In the genomic region with DNA sequence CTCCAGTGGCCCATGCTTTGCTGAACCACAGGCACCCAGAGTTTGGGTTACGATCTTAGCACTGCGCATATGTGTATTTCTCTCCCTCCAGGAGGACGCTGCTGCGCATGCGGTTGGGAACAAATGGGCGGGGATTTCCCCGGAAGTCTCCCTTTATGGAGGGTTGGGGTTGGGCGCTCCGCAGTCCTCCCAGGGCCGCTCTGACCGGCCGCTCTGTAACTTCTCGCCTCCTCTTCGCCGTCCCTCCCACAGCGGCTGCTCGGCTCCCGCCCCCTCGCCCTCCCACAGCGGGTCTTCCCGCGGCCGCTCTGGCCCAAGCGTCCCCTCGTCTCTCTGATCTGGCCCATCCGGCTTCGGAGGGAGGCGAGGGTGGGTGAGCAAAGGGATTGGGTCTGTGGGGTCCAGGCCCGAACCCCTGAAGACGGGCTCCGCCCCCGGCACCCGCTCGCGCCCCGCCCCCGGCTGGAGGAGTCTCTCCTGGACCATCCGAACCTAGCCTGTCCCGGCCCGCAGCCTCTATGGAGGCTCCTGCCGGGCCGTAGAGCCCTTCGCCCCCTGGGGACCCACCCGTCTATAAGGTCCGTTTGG, we compare ENCODE assay signal across 8 cellular contexts. TPM values are rescaled to one million over a fixed set of nuclear protein-coding genes. Genes with fewer than 3 reads are reported as not detected.
DNase-seq lines count a peak whose midpoint lies in the region; ATAC-seq and TF ChIP-seq lines count a peak whose summit lies in the region.

Gene MEGF8 (plus strand): TSS at position 328 of the 588 bp plus-strand sequence. CDS start 609 bp downstream, outside the sequence.

- H3K4me1 ChIP-seq in Karpas-422 (ENCODE audit: low read length) = peaks cover 36% of the 10 kb centered on the region
- H3K4me1 ChIP-seq in fibroblast of lung (ENCODE audit: control insufficient read depth, extremely low read depth, insufficient read depth, low read length) = no peaks in the 10 kb centered on the region
- peaks cover 6 to 7% of the 10 kb centered on the region in 2 donors for H3K4me1 ChIP-seq in naive thymus-derived CD4-positive, alpha-beta T cell (ENCODE audit: control insufficient read depth in 2 of 2, insufficient read depth in 2 of 2, low read length in 2 of 2)

- peak within 1 kb of the TSS; percentile 86 for H3K27ac Mint-ChIP-seq in activated T-helper 17 cell treated with anti-CD3 and anti-CD28 coated beads, Interleukin-2, amount 50 U/mL, for 72 hours
- H3K27ac Mint-ChIP-seq in naive thymus-derived CD4-positive, alpha-beta T cell = peak within 1 kb of the TSS; percentile 51 to 93 (median 83)
- peak within 1 kb of the TSS; percentile 91 for H3K27ac Mint-ChIP-seq in stimulated activated naive B cell treated with anti-CD40 and anti-IgM and Interleukin-4, amounts not matched to agents 10 μg/mL and 1 μg/mL and 100 μg/mL, for 72 hours

- H3K9me3 Mint-ChIP-seq in activated T-helper 17 cell treated with anti-CD3 and anti-CD28 coated beads, Interleukin-2, amount 50 U/mL, for 72 hours = no peaks in the 10 kb centered on the region
- peaks cover 0 to 4% (median 0%) of the 10 kb centered on the region in 11 donors for H3K9me3 Mint-ChIP-seq in naive thymus-derived CD4-positive, alpha-beta T cell
- no peaks in the 10 kb centered on the region for H3K9me3 Mint-ChIP-seq in stimulated activated naive B cell treated with anti-CD40 and anti-IgM and Interleukin-4, amounts not matched to agents 10 μg/mL and 1 μg/mL and 100 μg/mL, for 72 hours

- H3K9me3 ChIP-seq in Karpas-422 (ENCODE audit: low read length) (no peaks in the 10 kb centered on the region), fibroblast of lung (ENCODE audit: control insufficient read depth, insufficient read depth, low read depth, low read length) (no peaks in the 10 kb centered on the region)
- no peaks in the 10 kb centered on the region for H3K9me3 ChIP-seq in naive thymus-derived CD4-positive, alpha-beta T cell (ENCODE audit: control insufficient read depth in 2 of 3, low read length in 3 of 3)

- H3K4me3 Mint-ChIP-seq in activated T-helper 17 cell treated with anti-CD3 and anti-CD28 coated beads, Interleukin-2, amount 50 U/mL, for 72 hours = peak within 1 kb of the TSS; percentile 97
- peak within 1 kb of the TSS; percentile 89 to 96 (median 94) for H3K4me3 Mint-ChIP-seq in naive thymus-derived CD4-positive, alpha-beta T cell
- peak within 1 kb of the TSS; percentile 93 to 96 for H3K4me3 Mint-ChIP-seq in stimulated activated naive B cell treated with anti-CD40 and anti-IgM and Interleukin-4, amounts not matched to agents 10 μg/mL and 1 μg/mL and 100 μg/mL, for 72 hours

- H3K36me3 ChIP-seq in Karpas-422 (ENCODE audit: insufficient read depth, low read length) = no peaks in the 10 kb centered on the region
- H3K36me3 ChIP-seq in fibroblast of lung (ENCODE audit: control insufficient read depth, insufficient read depth, low read length) = no peaks in the 10 kb centered on the region
- peaks cover 0 to 5% (median 0%) of the 10 kb centered on the region in 3 experiments for H3K36me3 ChIP-seq in naive thymus-derived CD4-positive, alpha-beta T cell (ENCODE audit: control insufficient read depth in 2 of 3, insufficient read depth in 3 of 3, low read length in 3 of 3)

- no peaks in the 10 kb centered on the region for H4K20me1 ChIP-seq in Karpas-422 (ENCODE audit: insufficient read depth, low read depth, low read length)
- no peaks in the 10 kb centered on the region for H4K20me1 ChIP-seq in fibroblast of lung (ENCODE audit: control insufficient read depth, extremely low read depth, insufficient read depth, low read length)

- TF ChIP-seq CTCF in fibroblast of lung (conservative IDR thresholded peaks at IDR 0.05 in 1 of 2, IDR thresholded peaks at IDR 0.05 in 1 of 2; ENCODE audit: low read depth in 1 of 2, low read length in 2 of 2) = peak in 1 of 2 donors; percentile 97

- H3K9ac ChIP-seq in Karpas-422 (ENCODE audit: low read length) (peak within 1 kb of the TSS; percentile 93), fibroblast of lung (ENCODE audit: insufficient read depth, low read length) (peak within 1 kb of the TSS; percentile 70)

- H3K4me2 ChIP-seq in Karpas-422 (ENCODE audit: low read depth, low read length, poor library complexity, severe bottlenecking) = peak within 1 kb of the TSS; percentile 82
- peak within 1 kb of the TSS; percentile 84 for H3K4me2 ChIP-seq in fibroblast of lung (ENCODE audit: extremely low read depth, insufficient read depth, low read length)

- CTCF ChIA-PET in naive thymus-derived CD4-positive, alpha-beta T cell (lab: Charles Lee) = no interaction called here

- H2AFZ ChIP-seq in Karpas-422 (ENCODE audit: low read length) (peak within 1 kb of the TSS; percentile 83), fibroblast of lung (ENCODE audit: low read length) (peak within 1 kb of the TSS; percentile 54)

- H3K27me3 ChIP-seq in Karpas-422 (ENCODE audit: low read length) (no peaks in the 10 kb centered on the region), fibroblast of lung (ENCODE audit: control insufficient read depth, insufficient read depth, low read length) (peaks cover 21% of the 10 kb centered on the region)
- peaks cover 0 to 4% of the 10 kb centered on the region in 2 donors for H3K27me3 ChIP-seq in naive thymus-derived CD4-positive, alpha-beta T cell (ENCODE audit: control insufficient read depth in 2 of 2, insufficient read depth in 2 of 2, low read length in 2 of 2)

- POLR2A ChIA-PET in naive thymus-derived CD4-positive, alpha-beta T cell (lab: Charles Lee) = no interaction called here

- DNase-seq in Daoy (ENCODE audit: low read depth) (peak; percentile 99), Karpas-422 (peak; percentile 100), RKO (ENCODE audit: low spot score) (peak; percentile 99), fibroblast of lung (ENCODE audit: low read depth in 2 of 2) (peak; percentile 98 to 99)
- DNase-seq in naive thymus-derived CD4-positive, alpha-beta T cell = peak; percentile 86 to 99 (median 97)
- peak; percentile 98 for DNase-seq in stimulated activated naive B cell treated with anti-CD40 and anti-IgM and Interleukin-4, amounts not matched to agents 10 μg/mL and 1 μg/mL and 100 μg/mL, for 72 hours

- H3K27ac ChIP-seq in Karpas-422 (ENCODE audit: low read length) (peak within 1 kb of the TSS; percentile 67), fibroblast of lung (ENCODE audit: insufficient read depth, low read length) (peak within 1 kb of the TSS; percentile 36)
- peak within 1 kb of the TSS; percentile 84 for H3K27ac ChIP-seq in naive thymus-derived CD4-positive, alpha-beta T cell (ENCODE audit: low read depth, low read length)

- ATAC-seq in GM21825 (IDR thresholded peaks at IDR 0.05; ENCODE audit: unreplicated experiment) = peak; percentile 84
- ATAC-seq in activated T-helper 17 cell treated with anti-CD3 and anti-CD28 coated beads, Interleukin-2, amount 50 U/mL, for 72 hours (replicated peaks) = peak; percentile 96
- peak; percentile 96 for ATAC-seq in naive thymus-derived CD4-positive, alpha-beta T cell
- ATAC-seq in stimulated activated naive B cell treated with anti-CD40 and anti-IgM and Interleukin-4, amounts not matched to agents 10 μg/mL and 1 μg/mL and 100 μg/mL, for 72 hours (replicated peaks) = peak; percentile 94 to 96

- intact Hi-C loops in naive thymus-derived CD4-positive, alpha-beta T cell (cut with micrococcal nuclease) = loop anchor here (1.0 to 5.0 kb wide), 19 partner anchors 12 to 1978 kb away; partner anchors contain the start of genes PAFAH1B3 (in 2 of the 2), PRR19 (in 2 of the 2), ZNF574 (in 2 of the 2) and C19orf47 (in 1 of the 2)

- H3K36me3 Mint-ChIP-seq in activated T-helper 17 cell treated with anti-CD3 and anti-CD28 coated beads, Interleukin-2, amount 50 U/mL, for 72 hours (ENCODE audit: low read depth) = peaks cover 8% of the 10 kb centered on the region
- peaks cover 0 to 6% (median 4%) of the 10 kb centered on the region in 5 donors for H3K36me3 Mint-ChIP-seq in naive thymus-derived CD4-positive, alpha-beta T cell
- peaks cover 4% of the 10 kb centered on the region in 2 donors for H3K36me3 Mint-ChIP-seq in stimulated activated naive B cell treated with anti-CD40 and anti-IgM and Interleukin-4, amounts not matched to agents 10 μg/mL and 1 μg/mL and 100 μg/mL, for 72 hours

- H3K9me2 ChIP-seq in Karpas-422 (replicated peaks; ENCODE audit: insufficient read depth, low read length) = no peaks in the 10 kb centered on the region

- peak within 1 kb of the TSS; percentile 88 for H3K4me3 ChIP-seq in Karpas-422 (ENCODE audit: low read length)
- H3K4me3 ChIP-seq in fibroblast of lung (replicated peaks in 1 of 4; ENCODE audit: control extremely low read depth in 1 of 4, insufficient read depth in 1 of 4, low read depth in 3 of 4, low read length in 4 of 4) = peak within 1 kb of the TSS; percentile 54 to 88 (median 70)
- peak within 1 kb of the TSS; percentile 95 for H3K4me3 ChIP-seq in naive thymus-derived CD4-positive, alpha-beta T cell (ENCODE audit: low read length)

- H3K27me3 Mint-ChIP-seq in activated T-helper 17 cell treated with anti-CD3 and anti-CD28 coated beads, Interleukin-2, amount 50 U/mL, for 72 hours = peaks cover 6% of the 10 kb centered on the region
- peaks cover 6 to 33% (median 16%) of the 10 kb centered on the region in 5 donors for H3K27me3 Mint-ChIP-seq in naive thymus-derived CD4-positive, alpha-beta T cell
- peaks cover 11 to 16% of the 10 kb centered on the region in 2 donors for H3K27me3 Mint-ChIP-seq in stimulated activated naive B cell treated with anti-CD40 and anti-IgM and Interleukin-4, amounts not matched to agents 10 μg/mL and 1 μg/mL and 100 μg/mL, for 72 hours

- H3K79me2 ChIP-seq in Karpas-422 (ENCODE audit: low read length) (peaks cover 47% of the 10 kb centered on the region), fibroblast of lung (ENCODE audit: control insufficient read depth, insufficient read depth, low read length) (peaks cover 3% of the 10 kb centered on the region)

- peaks cover 19% of the 10 kb centered on the region for H3K4me1 Mint-ChIP-seq in activated T-helper 17 cell treated with anti-CD3 and anti-CD28 coated beads, Interleukin-2, amount 50 U/mL, for 72 hours
- H3K4me1 Mint-ChIP-seq in naive thymus-derived CD4-positive, alpha-beta T cell = peaks cover 13 to 29% (median 22%) of the 10 kb centered on the region in 7 donors
- peaks cover 29 to 45% of the 10 kb centered on the region in 2 donors for H3K4me1 Mint-ChIP-seq in stimulated activated naive B cell treated with anti-CD40 and anti-IgM and Interleukin-4, amounts not matched to agents 10 μg/mL and 1 μg/mL and 100 μg/mL, for 72 hours

RNA-seq across cellular contexts. Expression of gene MEGF8, which starts in this region (rescaled TPM):
- 11.0 and 11.6 TPM in 2 replicates for total RNA-seq in Daoy (2014; rRNA removed; shearing (Covaris generic))
- 6.5 and 15.9 TPM in 2 replicates for total RNA-seq in Karpas-422 (2014; rRNA removed; shearing (Covaris generic); ENCODE audit: low replicate concordance)
- total RNA-seq in activated T-helper 17 cell treated with anti-CD3 and anti-CD28 coated beads, Interleukin-2, amount 50 U/mL, for 72 hours = 1 to 10 TPM; 3.0 to 3.1 TPM
- total RNA-seq in fibroblast of lung = 27.6 and 32.1 TPM in 2 replicates
- 7.8 and 9.3 TPM in 2 replicates for polyA plus RNA-seq in fibroblast of lung
- 15.3 and 21.9 TPM in 2 replicates for polyA plus RNA-seq in fibroblast of lung (2012)
- 11.4 and 20.5 TPM in 2 replicates for polyA minus RNA-seq in fibroblast of lung (ENCODE audit: low replicate concordance)
- total RNA-seq in naive thymus-derived CD4-positive, alpha-beta T cell = 1 to 10 TPM; 6.7 to 9.3 (median 8.6) TPM
- polyA plus RNA-seq in naive thymus-derived CD4-positive, alpha-beta T cell = under 1 TPM; 0.40 TPM

Comparison
In these comparisons a context has a peak if more than half of its experiments do, and no peak if none do; other contexts are left out.
1. Peak in every context shown above with its lines: DNase-seq, ATAC-seq, H3K4me3 ChIP-seq and H3K27ac ChIP-seq.